In genomic region chr5:159022178-159022556, GRCh38 we compare ENCODE assay signal across 8 cellular contexts.
DNase-seq lines count a peak whose midpoint lies in the region; ATAC-seq and TF ChIP-seq lines count a peak whose summit lies in the region.
"Had no signal": no experiment of that assay in that cellular context is flagged by ENCODE, and none has a peak within 500 bp of the region (broad histone marks: within the 10 kb centered on the region; RNA-seq: fewer than 3 reads in every experiment).

No MANE protein-coding gene starts in this region.

- no peaks in the 10 kb centered on the region for H3K27me3 ChIP-seq in brain microvascular endothelial cell (replicated peaks)
- no peaks in the 10 kb centered on the region for H3K27me3 ChIP-seq in transverse colon
- H3K27me3 ChIP-seq in naive thymus-derived CD4-positive, alpha-beta T cell (ENCODE audit: control insufficient read depth in 2 of 2, insufficient read depth in 2 of 2, low read length in 2 of 2) = no peaks in the 10 kb centered on the region

- H3K27ac Mint-ChIP-seq in progenitor cell of endocrine pancreas = no peak overlapping the region
- no peak overlapping the region for H3K27ac Mint-ChIP-seq in naive thymus-derived CD4-positive, alpha-beta T cell

- POLR2A ChIA-PET in naive thymus-derived CD4-positive, alpha-beta T cell (lab: Charles Lee) = no interaction called here

- in situ Hi-C loops in KBM-7 (cut with MboI; ENCODE audit: low pct_unique_long_range_greater_than_20kb, low sequenced_read_pairs) (no loop called here), brain microvascular endothelial cell (cut with HindIII; ENCODE audit: low pct_ligation_motif_present, low sequenced_read_pairs) (no loop called here), transverse colon (cut with MboI; ENCODE audit: low pct_ligation_motif_present in 1 of 4, low pct_unique_long_range_greater_than_20kb in 1 of 4, low sequenced_read_pairs in 3 of 4) (no loop called here)

- peaks cover 2% of the 10 kb centered on the region for H3K4me1 Mint-ChIP-seq in progenitor cell of endocrine pancreas (ENCODE audit: low read depth)
- H3K4me1 Mint-ChIP-seq in naive thymus-derived CD4-positive, alpha-beta T cell = peaks cover 0 to 11% (median 5%) of the 10 kb centered on the region in 7 donors

- no peaks in the 10 kb centered on the region for H3K9me3 ChIP-seq in transverse colon
- H3K9me3 ChIP-seq in naive thymus-derived CD4-positive, alpha-beta T cell (ENCODE audit: control insufficient read depth in 2 of 3, low read length in 3 of 3) = no peaks in the 10 kb centered on the region

- TF ChIP-seq CTCF in brain microvascular endothelial cell (IDR thresholded peaks at IDR 0.05; ENCODE audit: low read depth, low read length, missing control alignments) (no peak), transverse colon (IDR thresholded peaks at IDR 0.05) (no peak), progenitor cell of endocrine pancreas (IDR thresholded peaks at IDR 0.05; ENCODE audit: unreplicated experiment) (no peak)

- no peak overlapping the region for H3K4me3 ChIP-seq in brain microvascular endothelial cell (ENCODE audit: low read depth, low read length)
- no peak overlapping the region for H3K4me3 ChIP-seq in transverse colon
- H3K4me3 ChIP-seq in naive thymus-derived CD4-positive, alpha-beta T cell (ENCODE audit: low read length) = no peak overlapping the region

- DNase-seq in KBM-7 (peak; percentile 14), brain microvascular endothelial cell (peak; percentile 69), kidney tubule cell (ENCODE audit: low spot score) (peak; percentile 43), transverse colon (no peak), progenitor cell of endocrine pancreas (ENCODE audit: low spot score, unreplicated experiment) (no peak), NCI-H345 (lab: John Stamatoyannopoulos, UW) (no peak)
- DNase-seq in naive thymus-derived CD4-positive, alpha-beta T cell = no peak

- peaks cover 10% of the 10 kb centered on the region for H3K27me3 Mint-ChIP-seq in progenitor cell of endocrine pancreas
- H3K27me3 Mint-ChIP-seq in naive thymus-derived CD4-positive, alpha-beta T cell = peaks cover 0 to 5% (median 0%) of the 10 kb centered on the region in 5 donors

- CTCF ChIA-PET in naive thymus-derived CD4-positive, alpha-beta T cell (lab: Charles Lee) = interaction anchor here (0.6 kb wide), 1 partner anchor 347 kb away, joined by 3 read pairs; no protein-coding TSS in a partner anchor

- intact Hi-C loops in transverse colon (cut with DNase I; ENCODE audit: low total_unique reads) = no loop called here
- intact Hi-C loops in naive thymus-derived CD4-positive, alpha-beta T cell (cut with micrococcal nuclease) = no loop called here

- no peak for TF ChIP-seq POLR2A in transverse colon (IDR thresholded peaks at IDR 0.05)

- H3K9me3 Mint-ChIP-seq in progenitor cell of endocrine pancreas (ENCODE audit: low read depth) = no peaks in the 10 kb centered on the region
- H3K9me3 Mint-ChIP-seq in naive thymus-derived CD4-positive, alpha-beta T cell = peaks cover 0 to 5% (median 0%) of the 10 kb centered on the region in 11 donors

- H3K4me1 ChIP-seq in transverse colon = peaks cover 0 to 3% (median 0%) of the 10 kb centered on the region in 4 donors
- H3K4me1 ChIP-seq in naive thymus-derived CD4-positive, alpha-beta T cell (ENCODE audit: control insufficient read depth in 2 of 2, insufficient read depth in 2 of 2, low read length in 2 of 2) = no peaks in the 10 kb centered on the region
- H3K4me1 ChIP-seq: parathyroid adenoma had no signal

- H3K27ac ChIP-seq in brain microvascular endothelial cell (peak overlapping the region; percentile 64), transverse colon (peak overlapping the region; percentile 20 to 43 (median 32))
- no peak overlapping the region for H3K27ac ChIP-seq in naive thymus-derived CD4-positive, alpha-beta T cell (ENCODE audit: low read depth, low read length)

- no peak overlapping the region for H3K4me3 Mint-ChIP-seq in progenitor cell of endocrine pancreas (ENCODE audit: low read depth)
- H3K4me3 Mint-ChIP-seq in naive thymus-derived CD4-positive, alpha-beta T cell = no peak overlapping the region

- no peak for ATAC-seq in naive thymus-derived CD4-positive, alpha-beta T cell

- H3K36me3 Mint-ChIP-seq in progenitor cell of endocrine pancreas (ENCODE audit: insufficient read depth) = no peaks in the 10 kb centered on the region
- H3K36me3 Mint-ChIP-seq in naive thymus-derived CD4-positive, alpha-beta T cell = no peaks in the 10 kb centered on the region

- H3K36me3 ChIP-seq in brain microvascular endothelial cell (replicated peaks) (no peaks in the 10 kb centered on the region), transverse colon (no peaks in the 10 kb centered on the region)
- no peaks in the 10 kb centered on the region for H3K36me3 ChIP-seq in naive thymus-derived CD4-positive, alpha-beta T cell (ENCODE audit: control insufficient read depth in 2 of 3, insufficient read depth in 3 of 3, low read length in 3 of 3)

- 57 to 75% methylated on average over 1 to 9 of the region's 9 CpGs for WGBS in transverse colon (ENCODE audit: low coverage in 1 of 2), 2 donors

- TF ChIP-seq EP300 in transverse colon (IDR thresholded peaks at IDR 0.05; ENCODE audit: low read depth) = no peak

Comparison
In these comparisons a context has a peak if more than half of its experiments do, and no peak if none do; other contexts are left out.
1. DNase-seq: peak in KBM-7 (single experiment), brain microvascular endothelial cell (single experiment) and kidney tubule cell (single experiment); none in transverse colon (single experiment), progenitor cell of endocrine pancreas (single experiment), NCI-H345 (single experiment) and naive thymus-derived CD4-positive, alpha-beta T cell (0 of 9).